Comparison of ENCODE assay signal across 9 cellular contexts in the genomic region with DNA sequence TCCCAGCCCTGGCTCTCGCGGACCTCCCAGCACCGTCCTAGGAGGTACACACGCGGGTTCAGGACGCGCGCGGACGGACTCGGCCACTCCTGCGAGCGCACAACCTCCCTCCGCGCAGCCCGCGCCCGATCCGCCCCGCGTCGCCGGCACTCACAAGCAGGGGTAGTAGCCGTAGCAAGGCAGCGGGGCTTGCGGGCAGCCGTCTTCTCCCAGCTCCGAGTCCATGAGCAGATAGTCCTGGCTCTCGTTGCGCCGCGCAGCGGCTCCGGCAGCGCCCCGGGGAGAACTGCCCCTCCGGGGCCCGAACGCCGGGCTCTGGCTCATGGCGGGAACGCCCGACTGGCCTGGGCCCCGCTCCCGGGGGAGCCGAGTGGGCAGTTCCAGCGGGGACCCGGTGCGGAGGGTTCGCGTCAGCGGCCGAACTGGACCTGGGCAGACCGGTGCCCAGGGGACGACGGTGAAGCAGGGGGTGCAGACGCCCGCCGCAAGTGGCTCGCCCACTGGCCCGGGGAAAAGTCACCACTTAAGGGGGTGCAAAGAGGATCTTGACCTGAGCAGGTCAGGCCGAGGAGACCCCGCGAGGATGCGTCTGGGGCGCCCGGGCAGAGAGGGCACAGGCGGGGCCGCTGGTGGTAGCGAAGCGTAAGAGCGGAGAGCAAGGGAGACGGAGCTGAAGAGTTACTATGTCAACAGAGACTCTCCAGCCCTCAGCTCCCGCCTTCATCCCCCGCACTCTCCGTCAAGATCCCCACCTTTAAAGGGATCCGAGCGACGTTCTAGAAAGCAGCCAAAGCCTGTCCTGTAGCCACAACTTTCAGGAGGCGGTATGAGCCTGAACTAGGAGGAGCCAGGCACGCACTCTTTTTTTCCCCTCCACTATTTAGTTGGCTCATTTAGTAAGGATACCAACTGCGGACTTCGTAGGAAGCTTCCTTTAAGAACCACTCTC. TPM values are rescaled to one million over a fixed set of nuclear protein-coding genes. Genes with fewer than 3 reads are reported as not detected.
DNase-seq lines count a peak whose midpoint lies in the region; ATAC-seq and TF ChIP-seq lines count a peak whose summit lies in the region.
"Had no signal": no experiment of that assay in that cellular context is flagged by ENCODE, and none has a peak within 500 bp of the region (broad histone marks: within the 10 kb centered on the region; RNA-seq: fewer than 3 reads in every experiment).

A gene (minus strand): TSS at position 828 of the 949 bp plus-strand sequence. CDS start 504 bp downstream, at position 324.

- no peak within 1 kb of the TSS for H3K4me3 Mint-ChIP-seq in activated CD4-positive, alpha-beta T cell treated with anti-CD3 and anti-CD28 coated beads for 36 hours
- H3K4me3 Mint-ChIP-seq: stimulated activated naive CD8-positive, alpha-beta T cell treated with anti-CD3 and anti-CD28 coated beads, Interleukin-15, Interleukin-2, amounts not matched to agents 100 ng/mL and 50 ng/mL, for 24 hours had no signal

- H3K9ac ChIP-seq in iPS-20b (ENCODE audit: low read depth, low read length), result peak within 1 kb of the TSS; percentile 16; the same call in 1 of the 2 replicates

- H3K36me3 ChIP-seq in iPS-20b (ENCODE audit: insufficient read depth, low read depth, low read length), result no peaks in the 10 kb centered on the region
- H3K36me3 ChIP-seq in gastrocnemius medialis, result no peaks in the 10 kb centered on the region

- H3K27me3 Mint-ChIP-seq in activated CD4-positive, alpha-beta T cell treated with anti-CD3 and anti-CD28 coated beads for 36 hours, result peaks cover 27% of the 10 kb centered on the region

- no peaks in the 10 kb centered on the region; the same call in 1 of the 2 replicates for H3K9me3 ChIP-seq in iPS-20b (ENCODE audit: insufficient read depth, low read depth, low read length)
- H3K9me3 ChIP-seq in gastrocnemius medialis, result peaks cover 0 to 2% (median 0%) of the 10 kb centered on the region in 3 donors

- intact Hi-C loops in gastrocnemius medialis (cut with DNase I; ENCODE audit: low total_unique reads), result no loop called here
- intact Hi-C loops in activated CD4-positive, alpha-beta T cell treated with anti-CD3 and anti-CD28 coated beads for 36 hours (cut with DNase I, micrococcal nuclease), result no loop called here

- peak in 1 of 2 donors; percentile 2 for TF ChIP-seq POLR2A in gastrocnemius medialis (IDR thresholded peaks at IDR 0.05)

- peak; percentile 1 for DNase-seq in GM04504 (ENCODE audit: low read depth)
- DNase-seq in brain pericyte (ENCODE audit: low read depth, low spot score), result peak; percentile 58
- no peak for DNase-seq in gastrocnemius medialis
- DNase-seq in activated CD4-positive, alpha-beta T cell treated with anti-CD3 and anti-CD28 coated beads for 36 hours, result no peak
- DNase-seq in RKO (ENCODE audit: low spot score), result no peak
- DNase-seq in OCI-M2 (lab: John Stamatoyannopoulos, UW; ENCODE audit: unreplicated experiment), result no peak
- DNase-seq in medulla oblongata (ENCODE audit: extremely low spot score), result no peak

- no peaks in the 10 kb centered on the region for H3K9me3 Mint-ChIP-seq in activated CD4-positive, alpha-beta T cell treated with anti-CD3 and anti-CD28 coated beads for 36 hours (ENCODE audit: low read depth)

- no peaks in the 10 kb centered on the region for H3K36me3 Mint-ChIP-seq in activated CD4-positive, alpha-beta T cell treated with anti-CD3 and anti-CD28 coated beads for 36 hours (ENCODE audit: low read depth)

- TF ChIP-seq CTCF in gastrocnemius medialis (IDR thresholded peaks at IDR 0.05 in 4 of 5, conservative IDR thresholded peaks at IDR 0.05 in 1 of 5), result no peak

- ATAC-seq in gastrocnemius medialis, result no peak
- no peak for ATAC-seq in activated CD4-positive, alpha-beta T cell treated with anti-CD3 and anti-CD28 coated beads for 36 hours

- POLR2A ChIA-PET in activated CD4-positive, alpha-beta T cell treated with anti-CD3 and anti-CD28 coated beads for 36 hours (lab: Charles Lee), result no interaction called here

- H3K27me3 ChIP-seq in iPS-20b (ENCODE audit: insufficient read depth, low read length) (peaks cover 55% of the 10 kb centered on the region), gastrocnemius medialis (peaks cover 15 to 26% (median 16%) of the 10 kb centered on the region in 3 donors)

- no peak within 1 kb of the TSS for H3K27ac Mint-ChIP-seq in activated CD4-positive, alpha-beta T cell treated with anti-CD3 and anti-CD28 coated beads for 36 hours
- H3K27ac Mint-ChIP-seq: stimulated activated naive CD8-positive, alpha-beta T cell treated with anti-CD3 and anti-CD28 coated beads, Interleukin-15, Interleukin-2, amounts not matched to agents 100 ng/mL and 50 ng/mL, for 24 hours had no signal

- in situ Hi-C loops in gastrocnemius medialis (cut with MboI; ENCODE audit: low sequenced_read_pairs in 4 of 4), result no loop called here

- H3K4me1 ChIP-seq in iPS-20b (ENCODE audit: insufficient read depth, low read length), result peaks cover 4% of the 10 kb centered on the region; the same call in 1 of the 2 replicates
- no peaks in the 10 kb centered on the region for H3K4me1 ChIP-seq in gastrocnemius medialis

- no peak within 1 kb of the TSS for H3K27ac ChIP-seq in iPS-20b (ENCODE audit: low read length)
- peak within 1 kb of the TSS; percentile 39 to 54 (median 42) for H3K27ac ChIP-seq in gastrocnemius medialis

- H3K4me3 ChIP-seq in iPS-20b (ENCODE audit: low read length) (peak within 1 kb of the TSS; percentile 87), gastrocnemius medialis (peak within 1 kb of the TSS; percentile 42 to 55 (median 48))

- CTCF ChIA-PET in activated CD4-positive, alpha-beta T cell treated with anti-CD3 and anti-CD28 coated beads for 36 hours (lab: Charles Lee), result no interaction called here

- H3K4me1 Mint-ChIP-seq in activated CD4-positive, alpha-beta T cell treated with anti-CD3 and anti-CD28 coated beads for 36 hours, result no peaks in the 10 kb centered on the region

RNA-seq across cellular contexts. Expression of the gene that starts here (rescaled TPM):
- under 1 TPM in 3 of 4 donors, not detected in 1; 0.11 to 0.29 (median 0.20) TPM for total RNA-seq in gastrocnemius medialis
- total RNA-seq in activated CD4-positive, alpha-beta T cell treated with anti-CD3 and anti-CD28 coated beads for 36 hours, result not detected

Comparison
In these comparisons a context has a peak if more than half of its experiments do, and no peak if none do; other contexts are left out.
1. DNase-seq: peak in GM04504 (single experiment) and brain pericyte (single experiment); none in gastrocnemius medialis (0 of 2), activated CD4-positive, alpha-beta T cell treated with anti-CD3 and anti-CD28 coated beads for 36 hours (single experiment), RKO (single experiment), OCI-M2 (single experiment) and medulla oblongata (single experiment).